In the genomic region with DNA sequence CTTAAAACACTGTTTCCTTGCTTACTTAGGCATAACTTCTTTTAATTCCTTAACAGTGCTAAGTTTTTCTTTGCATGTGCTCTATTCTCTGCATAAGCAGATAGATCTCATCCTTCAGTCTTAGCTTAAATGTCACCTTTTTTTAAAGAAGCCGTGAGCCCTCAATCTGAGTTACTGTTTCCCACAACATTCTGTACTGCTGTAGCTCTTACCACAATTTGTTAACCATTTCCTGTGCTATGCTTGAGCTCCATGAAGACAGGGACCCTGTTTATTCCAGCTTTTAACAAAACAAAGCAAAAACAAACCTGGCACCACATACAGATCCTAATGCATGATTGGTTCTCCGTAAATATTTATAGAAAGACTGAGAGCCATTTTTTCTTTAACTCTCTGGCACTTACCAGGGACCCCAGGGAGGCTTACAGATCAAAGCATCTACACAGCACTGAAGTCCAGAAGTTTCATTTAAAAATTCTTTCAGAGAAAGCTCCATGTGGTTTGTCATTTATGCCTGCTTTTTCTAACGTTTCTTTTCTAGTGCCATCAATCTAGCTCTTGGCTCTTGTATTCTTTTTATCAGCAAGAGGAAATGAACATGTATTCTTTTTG, we compare ENCODE assay signal across 28 cellular contexts.
A peak's percentile ranks its signal among the peaks of the same experiment; 100 is the strongest.
DNase-seq lines count a peak whose midpoint lies in the region; ATAC-seq and TF ChIP-seq lines count a peak whose summit lies in the region.
"Had no signal": no experiment of that assay in that cellular context is flagged by ENCODE, and none has a peak within 500 bp of the region (broad histone marks: within the 10 kb centered on the region; RNA-seq: fewer than 3 reads in every experiment).

No MANE protein-coding gene starts in this region.

- DNase-seq in NAMALWA (ENCODE audit: low spot score) (peak; percentile 11), foreskin melanocyte (peak; percentile 6), neural progenitor cell (ENCODE audit: low spot score) (no peak), DMS153 treated with DMSO at 0.1 percent for 48 hours (lab: John Stamatoyannopoulos, UW; ENCODE audit: unreplicated experiment) (no peak), A673 (ENCODE audit: low spot score) (no peak)
- DNase-seq: activated CD8-positive, alpha-beta memory T cell treated with anti-CD3 and anti-CD28 coated beads for 24 hours; activated naive CD4-positive, alpha-beta T cell; activated T-cell treated with anti-CD3 and anti-CD28 coated beads, Interleukin-2, amount 50 U/mL, for 24 hours; cortex of kidney; gastrocnemius medialis; H9; hippocampal formation; NCI-H1105 treated with DMSO at 0.1 percent for 48 hours; NCI-H2081; NCI-H2227 treated with DMSO at 0.1 percent for 48 hours; stimulated activated CD4-positive, alpha-beta T cell treated with anti-CD3 and anti-CD28 coated beads, Interleukin-1b, Interleukin-23, amount 100 ng/mL, for 48 hours; stimulated activated CD8-positive, alpha-beta memory T cell treated with anti-CD3 and anti-CD28 coated beads, Interleukin-4, amount 100 ng/mL, for 48 hours; stomach; thyroid gland had no signal

- H3K4me1 Mint-ChIP-seq in activated T-helper 17 cell treated with anti-CD3 and anti-CD28 coated beads, Interleukin-2, amount 50 U/mL, for 72 hours, result no peaks in the 10 kb centered on the region
- peaks cover 22% of the 10 kb centered on the region for H3K4me1 Mint-ChIP-seq in neural progenitor cell
- H3K4me1 Mint-ChIP-seq: CD4-positive, CD25-positive, alpha-beta regulatory T cell had no signal

- H3K36me3 Mint-ChIP-seq in activated T-helper 17 cell treated with anti-CD3 and anti-CD28 coated beads, Interleukin-2, amount 50 U/mL, for 72 hours (ENCODE audit: low read depth), result no peaks in the 10 kb centered on the region
- H3K36me3 Mint-ChIP-seq in neural progenitor cell, result peaks cover 19% of the 10 kb centered on the region
- H3K36me3 Mint-ChIP-seq: CD4-positive, CD25-positive, alpha-beta regulatory T cell had no signal

- intact Hi-C loops in A673 (cut with micrococcal nuclease; ENCODE audit: unreplicated experiment), result no loop called here

- H3K9me3 ChIP-seq in neural progenitor cell (ENCODE audit: low read depth) (no peaks in the 10 kb centered on the region), A673 (ENCODE audit: low read depth, low read length, poor library complexity, severe bottlenecking) (no peaks in the 10 kb centered on the region)
- H3K9me3 ChIP-seq: esophagus muscularis mucosa, gastrocnemius medialis, right atrium auricular region, stomach, thyroid gland had no signal

- no peak overlapping the region for H3K4me3 Mint-ChIP-seq in activated T-helper 17 cell treated with anti-CD3 and anti-CD28 coated beads, Interleukin-2, amount 50 U/mL, for 72 hours
- H3K4me3 Mint-ChIP-seq in neural progenitor cell, result no peak overlapping the region
- H3K4me3 Mint-ChIP-seq: activated T-cell treated with anti-CD3 and anti-CD28 coated beads, Interleukin-2, amount 50 U/mL, for 24 hours; CD4-positive, CD25-positive, alpha-beta regulatory T cell; H9 had no signal

- H3K27ac ChIP-seq in neural progenitor cell, result peak overlapping the region; percentile 38
- no peak overlapping the region for H3K27ac ChIP-seq in A673 (ENCODE audit: low read depth, low read length, poor library complexity, severe bottlenecking)
- H3K27ac ChIP-seq: esophagus muscularis mucosa, gastrocnemius medialis, parathyroid adenoma, right atrium auricular region, SK-N-MC, stomach, thyroid gland had no signal

- H3K79me2 ChIP-seq in neural progenitor cell (ENCODE audit: low read depth), result no peaks in the 10 kb centered on the region
- H3K79me2 ChIP-seq: parathyroid adenoma had no signal

- H3K4me3 ChIP-seq in neural progenitor cell (no peak overlapping the region), A673 (ENCODE audit: low read depth, low read length, poor library complexity, severe bottlenecking) (no peak overlapping the region)
- H3K4me3 ChIP-seq: esophagus muscularis mucosa, gastrocnemius medialis, right atrium auricular region, SK-N-MC, smooth muscle cell, stomach, thyroid gland had no signal

- H3K9me3 Mint-ChIP-seq in activated T-helper 17 cell treated with anti-CD3 and anti-CD28 coated beads, Interleukin-2, amount 50 U/mL, for 72 hours, result no peaks in the 10 kb centered on the region
- H3K9me3 Mint-ChIP-seq in neural progenitor cell, result no peaks in the 10 kb centered on the region
- H3K9me3 Mint-ChIP-seq: activated T-cell treated with anti-CD3 and anti-CD28 coated beads, Interleukin-2, amount 50 U/mL, for 24 hours; CD4-positive, CD25-positive, alpha-beta regulatory T cell; H9 had no signal

- H3F3A ChIP-seq in neural progenitor cell (ENCODE audit: low read depth), result no peaks in the 10 kb centered on the region

- H3K27me3 ChIP-seq in neural progenitor cell (no peaks in the 10 kb centered on the region), A673 (replicated peaks; ENCODE audit: insufficient read depth, low read depth, low read length, poor library complexity) (no peaks in the 10 kb centered on the region)
- H3K27me3 ChIP-seq: esophagus muscularis mucosa, gastrocnemius medialis, right atrium auricular region, stomach, thyroid gland had no signal

- H3K9ac ChIP-seq in neural progenitor cell, result no peak overlapping the region
- H3K9ac ChIP-seq: parathyroid adenoma had no signal

- H2AFZ ChIP-seq in neural progenitor cell (replicated peaks), result no peak overlapping the region
- H2AFZ ChIP-seq: parathyroid adenoma had no signal

- H3K4me1 ChIP-seq in neural progenitor cell (no peaks in the 10 kb centered on the region), A673 (ENCODE audit: insufficient read depth, low read length, poor library complexity, severe bottlenecking) (no peaks in the 10 kb centered on the region)
- H3K4me1 ChIP-seq: esophagus muscularis mucosa, gastrocnemius medialis, parathyroid adenoma, right atrium auricular region had no signal

- BruUV-seq in A673 (replicated peaks; lab: Mats Ljungman, UMichigan), result no TSS peak

- H3K27me3 Mint-ChIP-seq in activated T-helper 17 cell treated with anti-CD3 and anti-CD28 coated beads, Interleukin-2, amount 50 U/mL, for 72 hours, result no peaks in the 10 kb centered on the region
- no peaks in the 10 kb centered on the region for H3K27me3 Mint-ChIP-seq in neural progenitor cell (ENCODE audit: insufficient read depth, low read depth)
- H3K27me3 Mint-ChIP-seq: activated T-cell treated with anti-CD3 and anti-CD28 coated beads, Interleukin-2, amount 50 U/mL, for 24 hours; CD4-positive, CD25-positive, alpha-beta regulatory T cell had no signal

- POLR2A ChIA-PET in A673 (lab: Charles Lee; ENCODE audit: low non-redundant PET), result no interaction called here

- CTCF ChIA-PET in A673 (lab: Charles Lee), result no interaction called here

- no peak overlapping the region for H3K4me2 ChIP-seq in neural progenitor cell
- H3K4me2 ChIP-seq: smooth muscle cell had no signal

- H3K36me3 ChIP-seq in neural progenitor cell, result peaks cover 9% of the 10 kb centered on the region
- no peaks in the 10 kb centered on the region for H3K36me3 ChIP-seq in A673 (ENCODE audit: insufficient read depth, low read length, poor library complexity, severe bottlenecking)
- H3K36me3 ChIP-seq: gastrocnemius medialis, right atrium auricular region had no signal

- TF ChIP-seq CTCF in neural progenitor cell (IDR thresholded peaks at IDR 0.05), result no peak
- no peak for TF ChIP-seq CTCF in A673 (conservative IDR thresholded peaks at IDR 0.05; ENCODE audit: low read depth, low read length)

- no peak for ATAC-seq in activated T-helper 17 cell treated with anti-CD3 and anti-CD28 coated beads, Interleukin-2, amount 50 U/mL, for 72 hours (replicated peaks)
- ATAC-seq in GM21723 (IDR thresholded peaks at IDR 0.05; ENCODE audit: unreplicated experiment), result no peak
- ATAC-seq in GM18909 (IDR thresholded peaks at IDR 0.05; ENCODE audit: poor library complexity, unreplicated experiment), result no peak
- ATAC-seq: gastrocnemius medialis had no signal

- peak overlapping the region; percentile 11 for H3K27ac Mint-ChIP-seq in activated T-helper 17 cell treated with anti-CD3 and anti-CD28 coated beads, Interleukin-2, amount 50 U/mL, for 72 hours
- H3K27ac Mint-ChIP-seq in neural progenitor cell, result peak overlapping the region; percentile 58
- H3K27ac Mint-ChIP-seq: activated T-cell treated with anti-CD3 and anti-CD28 coated beads, Interleukin-2, amount 50 U/mL, for 24 hours; CD4-positive, CD25-positive, alpha-beta regulatory T cell had no signal

- no peaks in the 10 kb centered on the region for H4K20me1 ChIP-seq in neural progenitor cell (ENCODE audit: low read depth)

Comparison
In these comparisons a context has a peak if more than half of its experiments do, and no peak if none do; other contexts are left out.
1. DNase-seq: peak in NAMALWA (single experiment) and foreskin melanocyte (single experiment); none in neural progenitor cell (single experiment), DMS153 treated with DMSO at 0.1 percent for 48 hours (single experiment) and A673 (single experiment).